9 cellular contexts compared by ENCODE assay signal in the genomic region with DNA sequence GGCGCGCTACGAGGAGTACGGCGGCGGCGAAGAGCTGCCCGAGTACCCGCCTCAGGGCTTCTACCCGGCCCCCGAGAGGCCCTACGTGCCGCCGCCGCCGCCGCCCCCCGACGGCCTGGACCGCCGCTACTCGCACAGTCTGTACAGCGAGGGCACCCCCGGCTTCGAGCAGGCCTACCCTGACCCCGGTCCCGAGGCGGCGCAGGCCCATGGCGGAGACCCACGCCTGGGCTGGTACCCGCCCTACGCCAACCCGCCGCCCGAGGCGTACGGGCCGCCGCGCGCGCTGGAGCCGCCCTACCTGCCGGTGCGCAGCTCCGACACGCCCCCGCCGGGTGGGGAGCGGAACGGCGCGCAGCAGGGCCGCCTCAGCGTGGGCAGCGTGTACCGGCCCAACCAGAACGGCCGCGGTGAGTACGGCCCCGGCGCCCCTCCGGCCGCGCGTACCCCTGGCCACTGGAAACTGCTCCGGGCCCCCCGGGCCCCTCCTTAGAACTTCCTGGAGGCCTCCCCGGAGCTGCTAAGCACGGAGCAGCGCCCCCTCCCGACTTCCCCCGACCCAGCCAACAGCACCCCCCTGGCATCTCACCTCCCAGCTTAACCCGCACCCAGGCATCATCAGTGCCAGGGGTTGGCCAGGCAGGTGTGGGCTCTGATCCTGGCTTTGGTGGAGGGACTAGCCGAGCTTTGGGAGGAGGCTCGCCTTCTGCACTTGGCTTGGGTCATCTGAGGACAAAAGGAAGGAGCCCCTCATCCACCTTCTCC. TPM values are rescaled to one million over a fixed set of nuclear protein-coding genes. Genes with fewer than 3 reads are reported as not detected.
DNase-seq lines count a peak whose midpoint lies in the region; ATAC-seq and TF ChIP-seq lines count a peak whose summit lies in the region.
"Had no signal": no experiment of that assay in that cellular context is flagged by ENCODE, and none has a peak within 500 bp of the region (broad histone marks: within the 10 kb centered on the region; RNA-seq: fewer than 3 reads in every experiment).

No MANE protein-coding gene starts in this region.

- intact Hi-C loops in breast epithelium (cut with DNase I; ENCODE audit: low total_unique reads) = no loop called here

- no peaks in the 10 kb centered on the region for H3K9me3 ChIP-seq in breast epithelium

- ATAC-seq in HG03378 (IDR thresholded peaks at IDR 0.05; ENCODE audit: unreplicated experiment) = no peak

- H3K4me1 ChIP-seq in breast epithelium = peaks cover 23 to 26% of the 10 kb centered on the region in 2 donors

- peak overlapping the region; percentile 71 for H3K4me3 ChIP-seq in WI38 (ENCODE audit: low read depth, low read length)
- peak overlapping the region; percentile 46 to 78 (median 73) for H3K4me3 ChIP-seq in breast epithelium

- TF ChIP-seq CTCF in WI38 (IDR thresholded peaks at IDR 0.05; ENCODE audit: low read depth, low read length) = peak; percentile 49
- peak in 1 of 3 donors; percentile 18 for TF ChIP-seq CTCF in breast epithelium (IDR thresholded peaks at IDR 0.05)

- H3K27ac ChIP-seq in breast epithelium = peak overlapping the region; percentile 89 to 93

- H3K36me3 ChIP-seq in breast epithelium = no peaks in the 10 kb centered on the region

- H3K27me3 ChIP-seq in breast epithelium = no peaks in the 10 kb centered on the region

- in situ Hi-C loops in KBM-7 (cut with MboI; ENCODE audit: low pct_unique_long_range_greater_than_20kb, low sequenced_read_pairs) = no loop called here

- no peak for TF ChIP-seq POLR2A in breast epithelium (IDR thresholded peaks at IDR 0.05)

- peak; percentile 80 for DNase-seq in DMS 273 (lab: John Stamatoyannopoulos, UW; ENCODE audit: unreplicated experiment)
- peak; percentile 87 for DNase-seq in KBM-7
- DNase-seq in breast epithelium (ENCODE audit: low spot score in 2 of 2) = peak; percentile 47 to 63
- peak; percentile 19 for DNase-seq in kidney glomerular epithelial cell (lab: John Stamatoyannopoulos, UW)
- DNase-seq in stimulated activated CD4-positive, alpha-beta T cell treated with anti-CD3 and anti-CD28 coated beads, Interleukin-2, amount 100 ng/mL, for 4 hours (ENCODE audit: low read depth) = peak; percentile 69
- DNase-seq in SHP77 (lab: John Stamatoyannopoulos, UW) = no peak

RNA-seq across cellular contexts. Expression of gene LOXL1, which starts 1.4 kb away (rescaled TPM):
- 10 to 100 TPM in 2 of 3 donors, 1 to 10 TPM in 1; 5.6 to 11.3 (median 10.8) TPM for total RNA-seq in breast epithelium

RNA-seq across cellular contexts. Expression of gene TBC1D21, which starts 54.3 kb away (rescaled TPM):
- not detected for total RNA-seq in breast epithelium
- total RNA-seq: T-helper 2 cell treated with Interferon-gamma antibody and Interleukin-4, amounts not matched to agents 100 ng/mL and 5 ng/mL, for 36 hours had no signal

Comparison
In these comparisons a context has a peak if more than half of its experiments do, and no peak if none do; other contexts are left out.
1. DNase-seq: peak in DMS 273 (single experiment), KBM-7 (single experiment), breast epithelium (2 of 2), kidney glomerular epithelial cell (single experiment) and stimulated activated CD4-positive, alpha-beta T cell treated with anti-CD3 and anti-CD28 coated beads, Interleukin-2, amount 100 ng/mL, for 4 hours (single experiment); none in SHP77 (0 of 2).